ENCODE assay signal across 11 cellular contexts in the genomic region with DNA sequence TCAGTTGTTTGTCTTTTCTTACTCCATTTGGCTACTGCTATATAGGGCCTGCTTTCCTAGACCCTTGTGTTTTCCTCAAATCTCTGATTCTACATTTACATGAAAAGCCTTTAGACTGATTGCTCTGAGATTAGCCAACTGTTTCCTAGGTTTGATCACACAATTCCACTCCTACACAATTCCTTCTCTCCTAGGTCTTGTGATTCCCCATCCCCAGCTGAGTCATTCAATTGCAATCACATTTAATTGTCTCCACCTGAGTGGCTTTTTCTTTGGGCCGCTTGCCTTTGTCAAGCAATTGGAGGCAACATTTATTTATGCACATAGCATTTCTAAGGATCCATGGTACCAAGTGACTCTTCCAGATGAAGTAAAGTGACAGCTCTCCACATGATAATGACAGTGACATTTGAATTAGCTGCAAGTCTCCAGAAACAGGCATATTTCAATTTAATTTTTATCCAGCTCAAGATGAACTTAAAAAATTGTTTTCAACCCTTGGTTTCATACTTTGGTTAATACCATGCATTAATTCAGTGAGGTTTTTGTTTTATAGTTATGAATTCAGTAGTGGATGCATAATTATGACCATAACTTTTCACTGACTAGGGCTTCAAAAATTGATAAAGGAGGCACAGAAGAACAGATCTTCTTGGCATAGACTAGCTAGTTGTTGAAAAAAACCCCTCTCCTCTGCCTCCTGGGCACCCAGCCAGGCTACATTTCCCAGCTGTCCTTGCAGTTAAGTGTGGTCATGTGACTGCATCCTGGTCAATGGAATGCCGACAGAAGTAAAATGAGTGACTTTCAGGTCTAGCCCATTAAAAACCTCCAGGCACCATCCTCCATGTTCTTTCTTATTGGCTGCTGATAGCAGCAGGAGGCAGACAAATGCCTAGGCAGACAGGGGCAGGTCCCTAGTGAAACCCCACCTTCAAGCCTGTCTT. TPM values are rescaled to one million over a fixed set of nuclear protein-coding genes. Genes with fewer than 3 reads are reported as not detected.
DNase-seq lines count a peak whose midpoint lies in the region; ATAC-seq and TF ChIP-seq lines count a peak whose summit lies in the region.
"Had no signal": no experiment of that assay in that cellular context is flagged by ENCODE, and none has a peak within 500 bp of the region (broad histone marks: within the 10 kb centered on the region; RNA-seq: fewer than 3 reads in every experiment).

No MANE protein-coding gene starts in this region.

- peaks cover 26% of the 10 kb centered on the region for H3K9me3 Mint-ChIP-seq in Caco-2 (ENCODE audit: unreplicated experiment)

- intact Hi-C loops in Caco-2 (cut with micrococcal nuclease; ENCODE audit: unreplicated experiment), result loop anchor here (10.0 kb wide), 1 partner anchor 309 kb away; a partner anchor contains a TSS

- CTCF ChIA-PET in Caco-2 (lab: Charles Lee), result interaction anchor here (0.7 kb wide), 1 partner anchor 338 kb away, joined by 3 read pairs; no protein-coding TSS in a partner anchor

- H3K4me3 ChIP-seq in fibroblast of pulmonary artery (replicated peaks; ENCODE audit: low read depth, low read length) (no peak overlapping the region), tibial nerve (no peak overlapping the region), Caco-2 (ENCODE audit: low read depth, low read length) (no peak overlapping the region)

- ATAC-seq in GM19455 (IDR thresholded peaks at IDR 0.05; ENCODE audit: unreplicated experiment) (no peak), HG03378 (IDR thresholded peaks at IDR 0.05; ENCODE audit: unreplicated experiment) (no peak)

- no peak overlapping the region for H3K27ac ChIP-seq in tibial nerve

- H3K27ac Mint-ChIP-seq in Caco-2 (ENCODE audit: unreplicated experiment), result no peak overlapping the region

- TF ChIP-seq EP300 in tibial nerve (IDR thresholded peaks at IDR 0.05), result no peak

- no peaks in the 10 kb centered on the region for H3K36me3 Mint-ChIP-seq in Caco-2 (ENCODE audit: insufficient read depth, unreplicated experiment)
- H3K36me3 Mint-ChIP-seq: IgD-negative memory B cell had no signal

- WGBS in tibial nerve, 2 donors, result 79% methylated on average over 2 of the region's 2 CpGs

- no peak for TF ChIP-seq POLR2A in tibial nerve (IDR thresholded peaks at IDR 0.05)

- H3K9me3 ChIP-seq in tibial nerve (no peaks in the 10 kb centered on the region), Caco-2 (peaks cover 17% of the 10 kb centered on the region)

- H3K4me1 ChIP-seq in tibial nerve (no peaks in the 10 kb centered on the region), Caco-2 (peaks cover 27% of the 10 kb centered on the region)

- POLR2A ChIA-PET in Caco-2 (lab: Charles Lee), result no interaction called here

- peaks cover 9% of the 10 kb centered on the region for H3K4me1 Mint-ChIP-seq in Caco-2 (ENCODE audit: low read depth, unreplicated experiment)

- BruUV-seq in Caco-2 (replicated peaks; lab: Mats Ljungman, UMichigan), result no TSS peak

- H3K36me3 ChIP-seq in tibial nerve (no peaks in the 10 kb centered on the region), Caco-2 (ENCODE audit: control insufficient read depth, insufficient read depth, low read length) (no peaks in the 10 kb centered on the region)

- TF ChIP-seq CTCF in fibroblast of pulmonary artery (IDR thresholded peaks at IDR 0.05; ENCODE audit: low read length, missing control alignments) (no peak), tibial nerve (IDR thresholded peaks at IDR 0.05) (no peak), Caco-2 (IDR thresholded peaks at IDR 0.05; ENCODE audit: insufficient read depth in 1 of 2, low read depth in 1 of 2, low read length in 1 of 2, severe bottlenecking in 1 of 2, unreplicated experiment in 1 of 2) (no peak)

- no peak overlapping the region for H3K4me3 Mint-ChIP-seq in Caco-2 (ENCODE audit: unreplicated experiment)

- H3K27me3 ChIP-seq in tibial nerve, result no peaks in the 10 kb centered on the region
- H3K27me3 ChIP-seq in Caco-2 (replicated peaks; ENCODE audit: control insufficient read depth, insufficient read depth, low read length), result no peaks in the 10 kb centered on the region

- no peaks in the 10 kb centered on the region for H3K27me3 Mint-ChIP-seq in Caco-2 (ENCODE audit: insufficient read depth, unreplicated experiment)

- DNase-seq in GM04504 (ENCODE audit: low read depth) (peak; percentile 62), RPMI7951 (ENCODE audit: low read depth) (peak; percentile 88), fibroblast of pulmonary artery (ENCODE audit: low read depth) (peak; percentile 79), putamen (ENCODE audit: low spot score) (peak; percentile 34), tibial nerve (ENCODE audit: low spot score in 2 of 2) (no peak), Caco-2 (no peak)

RNA-seq across cellular contexts. Expression of a gene that starts 35.6 kb away (rescaled TPM):
- not detected in 2 replicates for total RNA-seq in RPMI7951 (2014; rRNA removed; shearing (Covaris generic))
- not detected for total RNA-seq in tibial nerve
- not detected in 2 replicates for total RNA-seq in Caco-2 (2022)
- total RNA-seq: H4, SK-MEL-5 had no signal

Comparison
In these comparisons a context has a peak if more than half of its experiments do, and no peak if none do; other contexts are left out.
1. DNase-seq: peak in GM04504 (single experiment), RPMI7951 (single experiment), fibroblast of pulmonary artery (single experiment) and putamen (single experiment); none in tibial nerve (0 of 2) and Caco-2 (0 of 2).